Comparison of ENCODE assay signal across 20 cellular contexts in the genomic region with DNA sequence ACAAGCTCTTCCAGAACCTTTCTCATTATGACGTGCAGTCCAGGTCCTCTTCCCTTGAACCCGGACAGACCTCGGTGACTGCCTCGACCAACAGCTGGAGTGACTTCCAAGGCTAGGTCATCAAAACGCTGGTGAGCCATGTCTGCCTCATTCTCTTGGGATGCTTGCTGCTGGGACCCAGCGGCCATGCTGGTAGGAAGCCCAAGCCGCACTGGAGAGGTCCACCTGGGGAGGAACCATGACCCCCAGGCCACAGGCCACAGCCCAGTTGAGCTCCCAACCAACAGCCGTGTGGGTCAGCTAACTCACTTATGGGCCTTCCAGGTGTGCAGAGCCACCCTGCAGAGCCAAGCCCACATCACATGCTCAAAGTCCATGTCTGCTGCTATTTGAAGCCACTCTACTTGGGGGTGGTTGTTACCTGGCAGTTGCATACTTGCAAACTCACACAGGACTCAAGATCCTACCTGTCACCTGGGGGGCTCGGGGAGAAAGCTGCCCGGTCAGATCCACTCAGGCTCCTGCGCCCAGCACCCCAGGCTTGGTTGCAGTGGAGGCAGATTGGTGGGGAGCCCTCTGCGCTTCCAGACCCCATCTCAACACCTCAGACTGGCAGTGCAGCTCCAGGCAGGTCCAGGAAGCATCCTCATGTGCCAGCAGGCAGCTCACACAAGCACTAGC. TPM values are rescaled to one million over a fixed set of nuclear protein-coding genes. Genes with fewer than 3 reads are reported as not detected.
DNase-seq lines count a peak whose midpoint lies in the region; ATAC-seq, FAIRE-seq and TF ChIP-seq lines count a peak whose summit lies in the region.
"Had no signal": no experiment of that assay in that cellular context is flagged by ENCODE, and none has a peak within 500 bp of the region (broad histone marks: within the 10 kb centered on the region; RNA-seq: fewer than 3 reads in every experiment).

No MANE protein-coding gene starts in this region.

- H3K23ac ChIP-seq in H1 (ENCODE audit: insufficient read length): no peak overlapping the region

- H3K14ac ChIP-seq in H1 (ENCODE audit: insufficient read length): no peak overlapping the region

- no peak for TF ChIP-seq EP300 in H1 (IDR thresholded peaks at IDR 0.05; ENCODE audit: borderline replicate concordance in 1 of 2, low read depth in 2 of 2, low read length in 2 of 2)

- peaks cover 22% of the 10 kb centered on the region for H3K9me3 ChIP-seq in left ventricle myocardium inferior (replicated peaks)
- H3K9me3 ChIP-seq in H1 (ENCODE audit: insufficient read depth in 2 of 2, low read depth in 1 of 2, low read length in 1 of 2): peaks cover 0 to 3% of the 10 kb centered on the region in 2 experiments; a peak in 1 of 4 replicates
- peaks cover 3% of the 10 kb centered on the region for H3K9me3 ChIP-seq in lower lobe of right lung
- H3K9me3 ChIP-seq: BE2C, Caco-2 had no signal

- POLR2A ChIA-PET in H1 (lab: Charles Lee; ENCODE audit: partially characterized antibody): no interaction called here

- H2AK5ac ChIP-seq in H1 (ENCODE audit: low read depth, low read length): no peak overlapping the region

- H3K23me2 ChIP-seq in H1 (ENCODE audit: low read depth, low read length): peaks cover 2% of the 10 kb centered on the region; the same call in 1 of the 2 replicates

- no peak for TF ChIP-seq RAD21 in H1 (IDR thresholded peaks at IDR 0.05 in 1 of 2, conservative IDR thresholded peaks at IDR 0.05 in 1 of 2; ENCODE audit: low read depth in 2 of 2, low read length in 2 of 2)

- H3K79me2 ChIP-seq in H1 (ENCODE audit: control insufficient read depth in 1 of 2, insufficient read depth in 2 of 2, low read length in 2 of 2): no peaks in the 10 kb centered on the region

- H4K8ac ChIP-seq in H1 (ENCODE audit: extremely low read depth, insufficient read depth, low read length): no peak overlapping the region

- ATAC-seq in Right ventricle myocardium inferior (no peak), GM21367 (IDR thresholded peaks at IDR 0.05; ENCODE audit: unreplicated experiment) (no peak), lower lobe of right lung (no peak)

- H3K4me1 ChIP-seq in left ventricle myocardium inferior (peaks cover 7% of the 10 kb centered on the region), H1 (replicated peaks in 1 of 4; ENCODE audit: control insufficient read depth in 3 of 4, insufficient read depth in 4 of 4, low read length in 3 of 4) (peaks cover 0 to 6% (median 2%) of the 10 kb centered on the region in 4 experiments; a peak in 4 of 7 replicates), lower lobe of right lung (no peaks in the 10 kb centered on the region)
- H3K4me1 ChIP-seq: BE2C, Caco-2 had no signal

- H2AFZ ChIP-seq in H1 (ENCODE audit: low read length): no peak overlapping the region

- H3K56ac ChIP-seq in H1 (replicated peaks; ENCODE audit: insufficient read length, low read depth, low read length): no peak overlapping the region

- H3K4me3 ChIP-seq in left ventricle myocardium inferior: no peak overlapping the region
- H3K4me3 ChIP-seq in H1 (ENCODE audit: extremely low read depth in 1 of 4, insufficient read depth in 2 of 4, low read depth in 3 of 4, low read length in 4 of 4): no peak overlapping the region
- H3K4me3 ChIP-seq in lower lobe of right lung: no peak overlapping the region
- H3K4me3 ChIP-seq: HAP-1 had no signal

- CTCF ChIA-PET in H1 (lab: Charles Lee; ENCODE audit: partially characterized antibody): interaction anchor here (0.7 to 2.6 kb wide), 15 partner anchors 8 to 225 kb away, joined by 3 to 14 read pairs (median 3); no protein-coding TSS in a partner anchor

- H3K27me3 ChIP-seq in left ventricle myocardium inferior (ENCODE audit: low read depth) (peaks cover 99% of the 10 kb centered on the region), H1 (replicated peaks in 1 of 4; ENCODE audit: control insufficient read depth in 3 of 4, extremely low read depth in 1 of 4, insufficient read depth in 3 of 4, low read length in 3 of 4) (peaks cover 0 to 25% (median 14%) of the 10 kb centered on the region in 4 experiments; a peak in 5 of 7 replicates), lower lobe of right lung (ENCODE audit: low read depth) (peaks cover 81% of the 10 kb centered on the region)

- H3K4ac ChIP-seq in H1 (replicated peaks; ENCODE audit: insufficient read length, low read depth, low read length): no peak overlapping the region

- no peak overlapping the region for H2BK20ac ChIP-seq in H1 (ENCODE audit: low read length)

- DNase-seq in Right ventricle myocardium inferior (ENCODE audit: missing footprints): peak; percentile 58
- DNase-seq in left ventricle myocardium inferior: no peak
- no peak for DNase-seq in HTR-8/SVneo (ENCODE audit: insufficient read length, low spot score)
- DNase-seq in H1 (ENCODE audit: low read depth in 1 of 2, low spot score in 2 of 2): no peak
- DNase-seq in urothelium cell line (ENCODE audit: low spot score): no peak
- no peak for DNase-seq in activated CD4-positive, alpha-beta T cell treated with anti-CD3 and anti-CD28 coated beads, Interleukin-2, amount 50 U/mL, for 4 hours
- DNase-seq in lower lobe of right lung: no peak
- DNase-seq: 8988T; BE2C; C1 segment of cervical spinal cord; Caco-2; CD4-positive, CD25-positive, alpha-beta regulatory T cell; DMS153; DMS79; GDM1 had no signal

- H3K79me1 ChIP-seq in H1 (ENCODE audit: low read depth, low read length): no peaks in the 10 kb centered on the region

- no peak overlapping the region; the same call in 1 of the 2 replicates for H2BK15ac ChIP-seq in H1 (ENCODE audit: low read length)

- FAIRE-seq in HTR-8/SVneo (lab: Jason Lieb, UNC): peak; percentile 69
- FAIRE-seq in H1 (lab: Jason Lieb, UNC): no peak
- FAIRE-seq in urothelium cell line (lab: Jason Lieb, UNC): peak; percentile 79
- FAIRE-seq: GM12892, GM18507 had no signal

- H3K27ac ChIP-seq in left ventricle myocardium inferior (replicated peaks) (no peak overlapping the region), H1 (ENCODE audit: low read depth, low read length) (no peak overlapping the region), lower lobe of right lung (no peak overlapping the region)
- H3K27ac ChIP-seq: HL-60 had no signal

- H2BK120ac ChIP-seq in H1 (replicated peaks; ENCODE audit: low read depth, low read length): peak overlapping the region; percentile 39

- no peak overlapping the region for H3K4me2 ChIP-seq in H1 (ENCODE audit: insufficient read depth in 1 of 2, low read depth in 2 of 2, low read length in 2 of 2)

- no peak overlapping the region for H2BK5ac ChIP-seq in H1 (ENCODE audit: low read depth, low read length)

- TF ChIP-seq POLR2A in H1 (IDR thresholded peaks at IDR 0.05; ENCODE audit: control extremely low read depth in 1 of 2, low read depth in 2 of 2, low read length in 2 of 2): no peak

- no peaks in the 10 kb centered on the region for H4K20me1 ChIP-seq in H1 (replicated peaks in 1 of 2; ENCODE audit: control insufficient read depth in 1 of 2, insufficient read depth in 2 of 2, low read length in 2 of 2)

- H4K5ac ChIP-seq in H1 (ENCODE audit: insufficient read length, low read depth, low read length): no peak overlapping the region

- no peak overlapping the region for H2BK12ac ChIP-seq in H1 (ENCODE audit: low read depth, low read length)

- no peak overlapping the region for H4K91ac ChIP-seq in H1 (replicated peaks; ENCODE audit: insufficient read length, low read length)

- no peak overlapping the region; the same call in 1 of the 2 replicates for H3K18ac ChIP-seq in H1 (ENCODE audit: extremely low read depth, low read length)

- H3K9ac ChIP-seq in H1 (replicated peaks in 1 of 4; ENCODE audit: extremely low read depth in 1 of 4, low read depth in 3 of 4, low read length in 3 of 4): no peak overlapping the region

- 85% methylated on average over 12 of the region's 12 CpGs; no CpG with 5 or more reads in 1 of the 2 experiments for WGBS in H1 (ENCODE audit: extremely low coverage in 1 of 2, insufficient coverage in 1 of 2, insufficient read length in 1 of 2, insufficient replicate concordance in 2 of 2, low coverage in 1 of 2, low lambda C conversion rate in 2 of 2, missing lambda C conversion rate in 1 of 2), 2 experiments

- H3K36me3 ChIP-seq in left ventricle myocardium inferior (no peaks in the 10 kb centered on the region), H1 (ENCODE audit: control insufficient read depth in 2 of 4, insufficient read depth in 4 of 4, low read length in 3 of 4) (no peaks in the 10 kb centered on the region), lower lobe of right lung (no peaks in the 10 kb centered on the region)
- H3K36me3 ChIP-seq: BE2C, HAP-1 had no signal

- no peak for TF ChIP-seq CTCF in left ventricle myocardium inferior (IDR thresholded peaks at IDR 0.05; ENCODE audit: borderline replicate concordance)
- no peak for TF ChIP-seq CTCF in H1 (IDR thresholded peaks at IDR 0.05; ENCODE audit: control extremely low read depth in 1 of 3, insufficient read depth in 1 of 3, low read depth in 1 of 3, low read length in 3 of 3)
- no peak for TF ChIP-seq CTCF in lower lobe of right lung (IDR thresholded peaks at IDR 0.05)

- intact Hi-C loops in Right ventricle myocardium inferior (cut with DNase I) (no loop called here), left ventricle myocardium inferior (cut with micrococcal nuclease) (no loop called here), lower lobe of right lung (cut with DNase I) (no loop called here)

TF ChIP-seq in H1, 55 proteins besides CTCF, POLR2A, EP300 and RAD21:
- TF ChIP-seq E2F6 (IDR thresholded peaks at IDR 0.05): 0 out of 2 replicates have a peak, but pooled peaks have one; percentile 14
- no peak for TF ChIP-seq BCL11A (IDR thresholded peaks at IDR 0.05; ENCODE audit: low read depth in 2 of 2, low read length in 2 of 2)

RNA-seq across cellular contexts. Expression of gene MICALL2, which starts 57.0 kb away (rescaled TPM):
- 9.0 TPM for total RNA-seq in Right ventricle myocardium inferior
- total RNA-seq in left ventricle myocardium inferior: 8.3 TPM
- 7.7 and 8.5 TPM in 2 replicates for total RNA-seq in H1 (2021; fragmentation: NEBNext Ultra II Directional; extraction: Animal tissue kit (Norgen Biotek cat#: 25700))
- 5.3 and 7.4 TPM in 2 replicates for polyA plus RNA-seq in H1 (2011; rRNA removed)
- polyA plus RNA-seq in H1 (2011; cell fraction: cytosol; rRNA removed): 7.2 TPM
- 64.5 TPM for polyA plus RNA-seq in H1 (2011; cell fraction: nucleus; rRNA removed)
- 4.7 to 12.0 TPM (median 11.0 TPM) in 4 replicates for polyA plus RNA-seq in H1 (2012, experiment 1 of 2)
- 4.4 TPM for polyA plus RNA-seq in H1 (2012, experiment 2 of 2)
- polyA plus RNA-seq in H1 (2013, experiment 1 of 2): 8.1 TPM
- 6.8 TPM for polyA plus RNA-seq in H1 (2013, experiment 2 of 2)
- polyA minus RNA-seq in H1 (2011; rRNA and poly(A)+ RNA removed): 8.8 and 9.6 TPM in 2 replicates
- polyA minus RNA-seq in H1 (2011; cell fraction: cytosol; rRNA and poly(A)+ RNA removed): 5.7 TPM
- polyA minus RNA-seq in H1 (2011; cell fraction: nucleus; rRNA and poly(A)+ RNA removed): 14.6 TPM
- total RNA-seq in lower lobe of right lung: 28.9 TPM
